In the genomic region with DNA sequence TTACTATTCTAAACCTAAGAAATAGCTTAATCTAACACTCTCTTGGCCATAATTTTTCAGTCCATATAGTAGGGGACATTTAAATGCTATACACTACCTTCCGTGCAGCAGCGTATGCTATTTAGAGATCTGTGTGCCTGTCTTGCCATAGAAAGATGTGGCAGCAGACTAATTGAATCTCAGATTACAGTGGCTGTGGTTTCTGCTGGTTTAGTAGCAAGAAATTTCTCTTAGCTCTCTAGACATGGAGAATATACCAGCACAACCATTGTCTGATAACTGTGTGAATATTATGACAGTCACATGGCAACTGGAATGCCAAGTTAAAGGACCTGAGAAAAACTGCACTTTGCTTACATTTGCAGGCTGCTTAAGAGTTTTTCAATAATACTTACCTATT, we compare ENCODE assay signal across 24 cellular contexts.
DNase-seq lines count a peak whose midpoint lies in the region; TF ChIP-seq lines count a peak whose summit lies in the region.
"Had no signal": no experiment of that assay in that cellular context is flagged by ENCODE, and none has a peak within 500 bp of the region (broad histone marks: within the 10 kb centered on the region; RNA-seq: fewer than 3 reads in every experiment).

No MANE protein-coding gene starts in this region.

- H3K4me3 ChIP-seq in coronary artery: no peak overlapping the region

- no peaks in the 10 kb centered on the region for H3K36me3 Mint-ChIP-seq in activated T-helper 1 cell treated with anti-CD3 and anti-CD28 coated beads, Interleukin-12 subunit alpha, Interleukin-12 subunit beta, Interleukin-2, Interleukin-4 antibody, amounts not matched to agents 30 ng/mL and 10 ng/mL and 1 ng/mL, durations not matched to agents 14 hours and 24 hours and 36 hours (ENCODE audit: low read depth)
- H3K36me3 Mint-ChIP-seq: CD14-positive monocyte had no signal

- peaks cover 16% of the 10 kb centered on the region for H3K9me3 Mint-ChIP-seq in activated T-helper 1 cell treated with anti-CD3 and anti-CD28 coated beads, Interleukin-12 subunit alpha, Interleukin-12 subunit beta, Interleukin-2, Interleukin-4 antibody, amounts not matched to agents 30 ng/mL and 10 ng/mL and 1 ng/mL, durations not matched to agents 14 hours and 24 hours and 36 hours
- H3K9me3 Mint-ChIP-seq: HFFc6 had no signal

- intact Hi-C loops in activated T-helper 1 cell treated with anti-CD3 and anti-CD28 coated beads, Interleukin-12 subunit alpha, Interleukin-12 subunit beta, Interleukin-2, Interleukin-4 antibody, amounts not matched to agents 30 ng/mL and 10 ng/mL and 1 ng/mL, durations not matched to agents 14 hours and 24 hours and 36 hours (cut with micrococcal nuclease): no loop called here

- TF ChIP-seq CTCF in 22Rv1 (IDR thresholded peaks at IDR 0.05) (no peak), coronary artery (IDR thresholded peaks at IDR 0.05) (no peak)

- peak overlapping the region; percentile 34; the same call in 1 of the 2 replicates for H3K27ac ChIP-seq in 22Rv1
- no peak overlapping the region for H3K27ac ChIP-seq in coronary artery
- H3K27ac ChIP-seq: HL-60, SK-N-MC had no signal

- no peak overlapping the region for H3K4me3 Mint-ChIP-seq in activated T-helper 1 cell treated with anti-CD3 and anti-CD28 coated beads, Interleukin-12 subunit alpha, Interleukin-12 subunit beta, Interleukin-2, Interleukin-4 antibody, amounts not matched to agents 30 ng/mL and 10 ng/mL and 1 ng/mL, durations not matched to agents 14 hours and 24 hours and 36 hours
- H3K4me3 Mint-ChIP-seq: CD14-positive monocyte, HFFc6 had no signal

- in situ Hi-C loops in G401 (cut with HindIII; ENCODE audit: low sequenced_read_pairs): no loop called here

- H3K27me3 Mint-ChIP-seq in activated T-helper 1 cell treated with anti-CD3 and anti-CD28 coated beads, Interleukin-12 subunit alpha, Interleukin-12 subunit beta, Interleukin-2, Interleukin-4 antibody, amounts not matched to agents 30 ng/mL and 10 ng/mL and 1 ng/mL, durations not matched to agents 14 hours and 24 hours and 36 hours (ENCODE audit: insufficient read depth): no peaks in the 10 kb centered on the region

- no peak overlapping the region for H3K27ac Mint-ChIP-seq in activated T-helper 1 cell treated with anti-CD3 and anti-CD28 coated beads, Interleukin-12 subunit alpha, Interleukin-12 subunit beta, Interleukin-2, Interleukin-4 antibody, amounts not matched to agents 30 ng/mL and 10 ng/mL and 1 ng/mL, durations not matched to agents 14 hours and 24 hours and 36 hours
- H3K27ac Mint-ChIP-seq: CD14-positive monocyte, HFFc6 had no signal

- DNase-seq in G401 (ENCODE audit: low spot score) (peak; percentile 11), SK-N-DZ (ENCODE audit: low spot score) (peak; percentile 67), left kidney (ENCODE audit: low read depth, low spot score) (peak; percentile 66), MV-4-11 (lab: John Stamatoyannopoulos, UW) (no peak), coronary artery (ENCODE audit: low spot score) (no peak)
- DNase-seq in activated T-helper 1 cell treated with anti-CD3 and anti-CD28 coated beads, Interleukin-12 subunit alpha, Interleukin-12 subunit beta, Interleukin-2, Interleukin-4 antibody, amounts not matched to agents 30 ng/mL and 10 ng/mL and 1 ng/mL, durations not matched to agents 14 hours and 24 hours and 36 hours (ENCODE audit: low spot score): no peak
- DNase-seq in stimulated activated naive CD4-positive, alpha-beta T cell treated with Interleukin-2 at 50 U/mL for 16 hours (lab: John Stamatoyannopoulos, UW): no peak
- DNase-seq: ACHN; COR-L47; DMS 273 treated with DMSO at 0.1 percent for 48 hours; DND-41; HFFc6; NCI-H1048; NCI-H1694; NCI-H2081 treated with DMSO at 0.1 percent for 48 hours; NCI-H524 treated with DMSO at 0.1 percent for 48 hours; NK-92 treated with Interleukin-12 subunit alpha and Interleukin-12 subunit beta, amount 100 ng/mL, for 24 hours; OCI-M1; Right ventricle myocardium superior; T-helper 1 cell had no signal

- no peaks in the 10 kb centered on the region for H3K4me1 Mint-ChIP-seq in activated T-helper 1 cell treated with anti-CD3 and anti-CD28 coated beads, Interleukin-12 subunit alpha, Interleukin-12 subunit beta, Interleukin-2, Interleukin-4 antibody, amounts not matched to agents 30 ng/mL and 10 ng/mL and 1 ng/mL, durations not matched to agents 14 hours and 24 hours and 36 hours (ENCODE audit: low read depth)
- H3K4me1 Mint-ChIP-seq: CD14-positive monocyte had no signal

Comparison
In these comparisons a context has a peak if more than half of its experiments do, and no peak if none do; other contexts are left out.
1. DNase-seq: peak in G401 (single experiment), SK-N-DZ (single experiment) and left kidney (single experiment); none in activated T-helper 1 cell treated with anti-CD3 and anti-CD28 coated beads, Interleukin-12 subunit alpha, Interleukin-12 subunit beta, Interleukin-2, Interleukin-4 antibody, amounts not matched to agents 30 ng/mL and 10 ng/mL and 1 ng/mL, durations not matched to agents 14 hours and 24 hours and 36 hours (single experiment), stimulated activated naive CD4-positive, alpha-beta T cell treated with Interleukin-2 at 50 U/mL for 16 hours (single experiment), MV-4-11 (single experiment) and coronary artery (single experiment).